ENCODE assay signal across 1 cellular context in genomic region chr6:31652925-31653724, GRCh38.
A peak's percentile ranks its signal among the peaks of the same experiment; 100 is the strongest.
TF ChIP-seq lines count a peak whose summit lies in the region.

No MANE protein-coding gene starts in this region.

TF ChIP-seq in A549, 52 proteins besides CTCF, POLR2A, EP300 and RAD21 (continued from another document):
- no peak for TF ChIP-seq HMGXB4 (CRISPR knock-in tag; IDR thresholded peaks at IDR 0.05; ENCODE audit: borderline replicate concordance)
- TF ChIP-seq MAX (IDR thresholded peaks at IDR 0.05), result peak; percentile 50; the same call in 1 of the 2 replicates
- TF ChIP-seq ZNF302 (CRISPR knock-in tag; IDR thresholded peaks at IDR 0.05), result no peak
- TF ChIP-seq JUN (IDR thresholded peaks at IDR 0.05), result peak in 1 of 2 experiments; percentile 10; a peak in 1 of 5 replicates
- TF ChIP-seq ZSCAN20 (CRISPR knock-in tag; IDR thresholded peaks at IDR 0.05), result no peak
- no peak for TF ChIP-seq NFE2L2 (conservative IDR thresholded peaks at IDR 0.05; ENCODE audit: low read length)
- no peak for TF ChIP-seq SREBF2 (IDR thresholded peaks at IDR 0.05)
- no peak for TF ChIP-seq HOXB13 (CRISPR knock-in tag; IDR thresholded peaks at IDR 0.05; ENCODE audit: low read depth)
- TF ChIP-seq RFX5 (IDR thresholded peaks at IDR 0.05), result no peak
- no peak for TF ChIP-seq FOSL2 (IDR thresholded peaks at IDR 0.05)
- no peak for TF ChIP-seq FOSL2 (CRISPR knock-in tag; IDR thresholded peaks at IDR 0.05)
- no peak for TF ChIP-seq ZFP36 (IDR thresholded peaks at IDR 0.05; ENCODE audit: borderline replicate concordance, partially characterized antibody)
- no peak for TF ChIP-seq GATA3 (IDR thresholded peaks at IDR 0.05; ENCODE audit: borderline replicate concordance)
- no peak for TF ChIP-seq NPAS2 (CRISPR knock-in tag; IDR thresholded peaks at IDR 0.05; ENCODE audit: borderline replicate concordance)
- TF ChIP-seq JUNB (IDR thresholded peaks at IDR 0.05), result no peak
- TF ChIP-seq BCL3 (IDR thresholded peaks at IDR 0.05), result 0 out of 3 replicates have a peak, but pooled peaks have one; percentile 18
- TF ChIP-seq PHF8 (IDR thresholded peaks at IDR 0.05; ENCODE audit: borderline replicate concordance, low read depth), result peak; percentile 9; the same call in 1 of the 2 replicates
- TF ChIP-seq ZC3H11A (IDR thresholded peaks at IDR 0.05), result no peak
- TF ChIP-seq ATOH8 (CRISPR knock-in tag; IDR thresholded peaks at IDR 0.05; ENCODE audit: low read depth), result no peak
- no peak for TF ChIP-seq HEYL (CRISPR knock-in tag; IDR thresholded peaks at IDR 0.05)
- no peak for TF ChIP-seq USF2 (IDR thresholded peaks at IDR 0.05)
- no peak for TF ChIP-seq TFCP2L1 (CRISPR knock-in tag; IDR thresholded peaks at IDR 0.05)
- TF ChIP-seq REST (IDR thresholded peaks at IDR 0.05), result no peak
- TF ChIP-seq HOXA7 (CRISPR knock-in tag; IDR thresholded peaks at IDR 0.05), result peak; percentile 5; the same call in 1 of the 2 replicates
